In genomic region chr11:117019871-117020270, GRCh38 we compare ENCODE assay signal across 13 cellular contexts.
DNase-seq lines count a peak whose midpoint lies in the region; ATAC-seq, FAIRE-seq and TF ChIP-seq lines count a peak whose summit lies in the region.
"Had no signal": no experiment of that assay in that cellular context is flagged by ENCODE, and none has a peak within 500 bp of the region (broad histone marks: within the 10 kb centered on the region; RNA-seq: fewer than 3 reads in every experiment).

No MANE protein-coding gene starts in this region.

- peak overlapping the region; percentile 43 to 53 for H3K27ac ChIP-seq in mucosa of rectum (ENCODE audit: low read depth in 2 of 2, low read length in 2 of 2)
- H3K27ac ChIP-seq in sigmoid colon, result no peak overlapping the region

- H3K27me3 ChIP-seq in mucosa of rectum (ENCODE audit: control insufficient read depth in 2 of 2, insufficient read depth in 2 of 2, low read length in 2 of 2), result no peaks in the 10 kb centered on the region
- no peaks in the 10 kb centered on the region for H3K27me3 ChIP-seq in sigmoid colon

- peak overlapping the region; percentile 34 for H3K4me3 Mint-ChIP-seq in activated naive CD8-positive, alpha-beta T cell treated with anti-CD3 and anti-CD28 coated beads for 36 hours
- H3K4me3 Mint-ChIP-seq: CD8-positive, alpha-beta T cell; neural crest cell had no signal

- intact Hi-C loops in sigmoid colon (cut with DNase I), result no loop called here

- no peaks in the 10 kb centered on the region for H3K27me3 Mint-ChIP-seq in activated naive CD8-positive, alpha-beta T cell treated with anti-CD3 and anti-CD28 coated beads for 36 hours

- no peak for TF ChIP-seq EP300 in sigmoid colon (IDR thresholded peaks at IDR 0.05)

- TF ChIP-seq POLR2A in sigmoid colon (IDR thresholded peaks at IDR 0.05), result no peak

- H3K9me3 ChIP-seq in mucosa of rectum (ENCODE audit: control insufficient read depth in 2 of 2, low read length in 2 of 2), result no peaks in the 10 kb centered on the region
- no peaks in the 10 kb centered on the region for H3K9me3 ChIP-seq in sigmoid colon

- peak; percentile 67 for FAIRE-seq in GM19239 (lab: Jason Lieb, UNC)

- TF ChIP-seq CTCF in GM12865 (IDR thresholded peaks at IDR 0.05; ENCODE audit: insufficient read depth, low read depth, low read length, missing control alignments) (no peak), sigmoid colon (IDR thresholded peaks at IDR 0.05) (no peak)

- H3K9me3 Mint-ChIP-seq in activated naive CD8-positive, alpha-beta T cell treated with anti-CD3 and anti-CD28 coated beads for 36 hours, result peaks cover 2% of the 10 kb centered on the region
- H3K9me3 Mint-ChIP-seq: CD8-positive, alpha-beta T cell; neural crest cell had no signal

- H3K4me1 ChIP-seq in mucosa of rectum (ENCODE audit: control insufficient read depth in 2 of 2, insufficient read depth in 2 of 2, low read length in 2 of 2) (peaks cover 17 to 20% of the 10 kb centered on the region in 2 donors), sigmoid colon (peaks cover 0 to 44% (median 25%) of the 10 kb centered on the region in 4 donors)

- no peak for ATAC-seq in HG02852 (IDR thresholded peaks at IDR 0.05; ENCODE audit: unreplicated experiment)
- no peak for ATAC-seq in HG03175 (IDR thresholded peaks at IDR 0.05; ENCODE audit: unreplicated experiment)

- H3K9ac ChIP-seq in mucosa of rectum (ENCODE audit: low read depth in 1 of 2, low read length in 2 of 2), result no peak overlapping the region

- 39 to 64% methylated on average over 7 of the region's 7 CpGs for WGBS in sigmoid colon, 2 donors

- H3K4me1 Mint-ChIP-seq in activated naive CD8-positive, alpha-beta T cell treated with anti-CD3 and anti-CD28 coated beads for 36 hours, result peaks cover 59% of the 10 kb centered on the region

- no peak overlapping the region for H3K4me3 ChIP-seq in GM12865 (ENCODE audit: low read depth, low read length)
- H3K4me3 ChIP-seq in mucosa of rectum (ENCODE audit: low read length in 2 of 2), result peak overlapping the region in 1 of 2 donors; percentile 52
- no peak overlapping the region for H3K4me3 ChIP-seq in sigmoid colon

- H3K27ac Mint-ChIP-seq in activated naive CD8-positive, alpha-beta T cell treated with anti-CD3 and anti-CD28 coated beads for 36 hours, result peak overlapping the region; percentile 68
- H3K27ac Mint-ChIP-seq: CD8-positive, alpha-beta T cell had no signal

- peak; percentile 47 for DNase-seq in GM12865 (ENCODE audit: low read depth)
- no peak for DNase-seq in GM19239 (ENCODE audit: insufficient read length, low spot score)
- no peak for DNase-seq in activated naive CD8-positive, alpha-beta T cell treated with anti-CD3 and anti-CD28 coated beads for 36 hours
- no peak for DNase-seq in SKM-1 (lab: John Stamatoyannopoulos, UW; ENCODE audit: unreplicated experiment)
- no peak for DNase-seq in sigmoid colon
- DNase-seq: activated effector memory CD4-positive, alpha-beta T cell treated with Interleukin-2 at 50 U/mL for 16 hours; GDM1; Kasumi-1 had no signal

- peaks cover 5% of the 10 kb centered on the region for H3K36me3 Mint-ChIP-seq in activated naive CD8-positive, alpha-beta T cell treated with anti-CD3 and anti-CD28 coated beads for 36 hours
- H3K36me3 Mint-ChIP-seq: CD8-positive, alpha-beta T cell had no signal

- H3K36me3 ChIP-seq in mucosa of rectum (ENCODE audit: control insufficient read depth in 2 of 2, insufficient read depth in 2 of 2, low read length in 2 of 2) (no peaks in the 10 kb centered on the region), sigmoid colon (no peaks in the 10 kb centered on the region)

Comparison
In these comparisons a context has a peak if more than half of its experiments do, and no peak if none do; other contexts are left out.
1. H3K27ac ChIP-seq: peak in mucosa of rectum (2 of 2); none in sigmoid colon (0 of 4).